8 cellular contexts compared by ENCODE assay signal in the genomic region with DNA sequence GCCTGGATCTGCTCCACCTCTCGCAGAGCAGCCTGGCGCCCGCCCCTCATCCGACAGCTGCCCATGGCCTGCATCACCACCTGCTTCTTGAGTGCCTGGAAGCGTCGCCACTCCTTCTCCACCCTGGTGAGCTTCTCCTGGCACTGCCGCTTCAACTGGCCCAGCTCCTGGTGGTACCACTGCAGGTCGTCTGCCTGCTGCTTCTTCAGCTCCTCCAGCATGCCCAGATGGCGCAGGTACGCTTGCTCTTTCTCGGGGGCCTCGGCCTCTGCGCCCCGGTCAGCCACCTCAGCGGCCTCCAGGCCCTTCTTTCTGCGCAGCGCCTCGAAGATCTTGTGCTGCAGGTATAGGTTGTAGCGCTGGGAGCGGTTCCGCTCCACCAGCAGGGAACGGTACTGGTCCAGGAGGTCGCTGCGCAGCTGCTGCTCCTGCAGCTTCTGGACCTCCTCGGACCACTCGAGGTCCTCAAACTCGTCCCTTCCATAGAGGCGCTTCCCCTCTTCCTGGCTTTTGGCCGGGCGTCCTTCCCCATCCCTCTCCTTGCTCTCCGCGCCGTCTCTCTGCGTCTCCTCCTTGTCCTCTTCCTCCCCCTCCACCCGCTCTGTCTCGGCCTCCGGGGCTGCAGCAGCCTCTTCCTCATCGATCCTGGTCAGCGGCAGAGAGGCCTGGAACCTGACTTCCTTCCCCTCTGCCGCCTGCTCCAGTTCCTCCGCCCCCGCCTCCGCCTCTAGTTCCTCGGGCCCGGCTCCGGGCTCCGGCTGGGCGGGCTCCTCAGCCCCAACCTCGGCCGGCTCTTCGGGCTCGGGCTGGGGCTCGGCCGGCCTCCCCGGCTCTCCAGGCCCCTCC. TPM values are rescaled to one million over a fixed set of nuclear protein-coding genes. Genes with fewer than 3 reads are reported as not detected.
A peak's percentile ranks its signal among the peaks of the same experiment; 100 is the strongest.
DNase-seq lines count a peak whose midpoint lies in the region; ATAC-seq and TF ChIP-seq lines count a peak whose summit lies in the region.

No MANE protein-coding gene starts in this region.

- peak; percentile 15 for ATAC-seq in GM19463 (IDR thresholded peaks at IDR 0.05; ENCODE audit: unreplicated experiment)
- peak in 2 of 4 experiments; percentile 17 to 21 for ATAC-seq in T-cell (replicated peaks in 1 of 4)

- H2BK12ac ChIP-seq in mesenchymal stem cell (ENCODE audit: low read length in 2 of 2): peak overlapping the region in 1 of 2 experiments; percentile 23

- H4K8ac ChIP-seq in mesenchymal stem cell (ENCODE audit: low read length): peak overlapping the region; percentile 5

- H3K4me1 Mint-ChIP-seq in IgD-negative memory B cell (peaks cover 28 to 35% (median 34%) of the 10 kb centered on the region in 3 donors), T-cell (peaks cover 41 to 52% (median 45%) of the 10 kb centered on the region in 3 donors)

- H3K9me3 Mint-ChIP-seq in IgD-negative memory B cell (no peaks in the 10 kb centered on the region), T-cell (no peaks in the 10 kb centered on the region)

- TF ChIP-seq CTCF in tibial artery (IDR thresholded peaks at IDR 0.05): no peak

- no peaks in the 10 kb centered on the region for H3K27me3 ChIP-seq in effector memory CD4-positive, alpha-beta T cell (replicated peaks; ENCODE audit: control insufficient read depth, insufficient read depth, low read length, poor library complexity, severe bottlenecking)
- H3K27me3 ChIP-seq in mesenchymal stem cell (ENCODE audit: control insufficient read depth in 1 of 2, insufficient read depth in 1 of 2, low read length in 2 of 2) (no peaks in the 10 kb centered on the region), tibial artery (no peaks in the 10 kb centered on the region)

- no peak overlapping the region for H2BK120ac ChIP-seq in mesenchymal stem cell (ENCODE audit: low read depth, low read length)

- peak overlapping the region; percentile 61 for H3K27ac ChIP-seq in effector memory CD4-positive, alpha-beta T cell (ENCODE audit: insufficient read depth, low read length, poor library complexity, severe bottlenecking)
- peak overlapping the region; percentile 52 for H3K27ac ChIP-seq in mesenchymal stem cell (ENCODE audit: low read length, poor library complexity, severe bottlenecking)
- H3K27ac ChIP-seq in tibial artery: peak overlapping the region; percentile 58 to 78

- H3K14ac ChIP-seq in mesenchymal stem cell (ENCODE audit: low read length in 2 of 2): peak overlapping the region in 1 of 2 experiments; percentile 63

- intact Hi-C loops in tibial artery (cut with DNase I; ENCODE audit: low total_unique reads): loop anchor here (2.0 to 10.0 kb wide), 3 partner anchors 27 to 257 kb away; partner anchors contain the start of genes GRPEL1 and KIAA0232

- H3K4ac ChIP-seq in mesenchymal stem cell (ENCODE audit: low read depth in 1 of 2, low read length in 2 of 2): peak overlapping the region in 1 of 2 experiments; percentile 34

- peak overlapping the region in 1 of 2 experiments; percentile 74 for H3K18ac ChIP-seq in mesenchymal stem cell (ENCODE audit: low read depth in 1 of 2, low read length in 2 of 2)

- H3K27me3 Mint-ChIP-seq in IgD-negative memory B cell (no peaks in the 10 kb centered on the region), T-cell (no peaks in the 10 kb centered on the region)

- peak overlapping the region; percentile 86 for H3K4me2 ChIP-seq in mesenchymal stem cell (ENCODE audit: low read length, poor library complexity, severe bottlenecking)

- peaks cover 35% of the 10 kb centered on the region for H3K4me1 ChIP-seq in effector memory CD4-positive, alpha-beta T cell (ENCODE audit: control insufficient read depth, insufficient read depth, low read length, poor library complexity, severe bottlenecking)
- peaks cover 33% of the 10 kb centered on the region for H3K4me1 ChIP-seq in mesenchymal stem cell (ENCODE audit: control insufficient read depth, insufficient read depth, low read depth, low read length)
- peaks cover 0 to 43% (median 38%) of the 10 kb centered on the region in 4 donors for H3K4me1 ChIP-seq in tibial artery

- no peak overlapping the region for H2BK5ac ChIP-seq in mesenchymal stem cell (ENCODE audit: low read depth, low read length, poor library complexity, severe bottlenecking)

- CTCF ChIA-PET in T-cell (lab: Charles Lee): interaction anchor here (0.6 to 4.4 kb wide), 4 partner anchors 27 to 367 kb away, joined by 3 to 69 read pairs (median 6); partner anchors contain the start of gene GRPEL1 (in 1 of the 2)

- peak overlapping the region; percentile 19 to 59 (median 52) for H3K27ac Mint-ChIP-seq in IgD-negative memory B cell
- peak overlapping the region; percentile 64 to 65 for H3K27ac Mint-ChIP-seq in T-cell

- H2AFZ ChIP-seq in mesenchymal stem cell (ENCODE audit: low read depth, low read length): peak overlapping the region; percentile 78

- H3K79me1 ChIP-seq in mesenchymal stem cell (replicated peaks; ENCODE audit: low read length, poor library complexity, severe bottlenecking): peaks cover 15% of the 10 kb centered on the region

- no peaks in the 10 kb centered on the region for H3K36me3 Mint-ChIP-seq in IgD-negative memory B cell
- peaks cover 6% of the 10 kb centered on the region for H3K36me3 Mint-ChIP-seq in T-cell

- H3K36me3 ChIP-seq in effector memory CD4-positive, alpha-beta T cell (ENCODE audit: control insufficient read depth, insufficient read depth, low read length): peaks cover 6% of the 10 kb centered on the region
- H3K36me3 ChIP-seq in mesenchymal stem cell (ENCODE audit: control insufficient read depth in 1 of 2, insufficient read depth in 2 of 2, low read depth in 1 of 2, low read length in 2 of 2): peaks cover 0 to 8% of the 10 kb centered on the region in 2 experiments
- H3K36me3 ChIP-seq in tibial artery: no peaks in the 10 kb centered on the region

- DNase-seq in COR-L47 (lab: John Stamatoyannopoulos, UW): peak; percentile 25
- DNase-seq in T-cell: peak in 8 of 34 experiments; percentile 4 to 35 (median 12)
- peak in 1 of 3 donors; percentile 11 for DNase-seq in effector memory CD4-positive, alpha-beta T cell
- no peak for DNase-seq in mesenchymal stem cell
- DNase-seq in tibial artery: peak; percentile 63 to 77
- DNase-seq in midbrain (lab: John Stamatoyannopoulos, UW): no peak

- H2AK5ac ChIP-seq in mesenchymal stem cell (ENCODE audit: low read length, severe bottlenecking): no peak overlapping the region

- no peak overlapping the region for H4K91ac ChIP-seq in mesenchymal stem cell (ENCODE audit: low read length)

- H2BK15ac ChIP-seq in mesenchymal stem cell (ENCODE audit: low read depth, poor library complexity, severe bottlenecking): peak overlapping the region; percentile 12

- POLR2A ChIA-PET in T-cell (lab: Charles Lee): interaction anchor here (0.7 to 2.6 kb wide), 5 partner anchors 25 to 325 kb away, joined by 3 to 10 read pairs (median 4); partner anchors contain the start of gene GRPEL1 (in 1 of the 2)

- 27% methylated on average over 55 of the region's 55 CpGs for WGBS in mesenchymal stem cell

- peak overlapping the region in 1 of 2 experiments; percentile 2 for H3K23ac ChIP-seq in mesenchymal stem cell (ENCODE audit: low read length in 2 of 2)

- peak overlapping the region; percentile 74 for H3K4me3 ChIP-seq in effector memory CD4-positive, alpha-beta T cell (ENCODE audit: insufficient read depth, low read depth, low read length, poor library complexity, severe bottlenecking)
- peak overlapping the region; percentile 73 to 90 for H3K4me3 ChIP-seq in mesenchymal stem cell (ENCODE audit: insufficient read depth in 1 of 2, low read depth in 1 of 2, low read length in 2 of 2)
- peak overlapping the region; percentile 63 to 70 for H3K4me3 ChIP-seq in tibial artery

- H3K4me3 Mint-ChIP-seq in IgD-negative memory B cell (peak overlapping the region; percentile 10 to 95 (median 86)), T-cell (peak overlapping the region; percentile 76 to 91 (median 88))

- no peaks in the 10 kb centered on the region for H3K9me3 ChIP-seq in effector memory CD4-positive, alpha-beta T cell (ENCODE audit: control insufficient read depth, low read length)
- H3K9me3 ChIP-seq in mesenchymal stem cell (ENCODE audit: control insufficient read depth, low read length) (no peaks in the 10 kb centered on the region), tibial artery (no peaks in the 10 kb centered on the region)

- peak overlapping the region; percentile 91 for H3K9ac ChIP-seq in mesenchymal stem cell (ENCODE audit: low read length)

RNA-seq across cellular contexts. Expression of gene TADA2B, which starts 1.1 kb away (rescaled TPM):
- polyA plus RNA-seq in IgD-negative memory B cell: 4.7 TPM
- 10 to 100 TPM; 36.6 to 44.8 (median 42.3) TPM for total RNA-seq in T-cell
- 13.5 TPM for polyA plus RNA-seq in mesenchymal stem cell (2013, experiment 1 of 2)
- 14.1 TPM for polyA plus RNA-seq in mesenchymal stem cell (2013, experiment 2 of 2)

RNA-seq across cellular contexts. Expression of gene GRPEL1, which starts 25.8 kb away (rescaled TPM):
- polyA plus RNA-seq in IgD-negative memory B cell: 49.0 TPM
- 10 to 100 TPM; 29.9 to 54.6 (median 36.8) TPM for total RNA-seq in T-cell
- 21.0 TPM for polyA plus RNA-seq in mesenchymal stem cell (2013, experiment 1 of 2)
- polyA plus RNA-seq in mesenchymal stem cell (2013, experiment 2 of 2): 23.6 TPM

Comparison
In these comparisons a context has a peak if more than half of its experiments do, and no peak if none do; other contexts are left out.
1. DNase-seq: peak in COR-L47 (single experiment) and tibial artery (2 of 2); none in mesenchymal stem cell (single experiment) and midbrain (single experiment).
2. Peak in every context shown above with its lines, with median percentiles within 50 percentile points of each other: H3K27ac ChIP-seq and H3K4me3 ChIP-seq.